Comparison of ENCODE assay signal across 11 cellular contexts in genomic region chr10:13340068-13340467, GRCh38. TPM values are rescaled to one million over a fixed set of nuclear protein-coding genes. Genes with fewer than 3 reads are reported as not detected.
DNase-seq lines count a peak whose midpoint lies in the region; ATAC-seq, FAIRE-seq and TF ChIP-seq lines count a peak whose summit lies in the region.
"Had no signal": no experiment of that assay in that cellular context is flagged by ENCODE, and none has a peak within 500 bp of the region (broad histone marks: within the 10 kb centered on the region; RNA-seq: fewer than 3 reads in every experiment).

No MANE protein-coding gene starts in this region.

- H3K27me3 Mint-ChIP-seq in activated naive CD4-positive, alpha-beta T cell treated with anti-CD3 and anti-CD28 coated beads, Interleukin-2, amount 10 ng/mL, durations not matched to agents 7 days and 5 days: no peaks in the 10 kb centered on the region
- H3K27me3 Mint-ChIP-seq in activated naive CD4-positive, alpha-beta T cell treated with anti-CD3 and anti-CD28 coated beads for 36 hours (ENCODE audit: low read depth): no peaks in the 10 kb centered on the region
- H3K27me3 Mint-ChIP-seq: stimulated activated naive CD8-positive, alpha-beta T cell treated with anti-CD3 and anti-CD28 coated beads, Interleukin-15, Interleukin-2, amounts not matched to agents 100 ng/mL and 50 ng/mL, for 24 hours had no signal

- peaks cover 0 to 26% (median 12%) of the 10 kb centered on the region in 3 donors for H3K4me1 ChIP-seq in skeletal muscle tissue (ENCODE audit: control insufficient read depth in 3 of 3, insufficient read depth in 3 of 3, low read length in 3 of 3)

- peak overlapping the region; percentile 51 for H3K4me3 Mint-ChIP-seq in activated naive CD4-positive, alpha-beta T cell treated with anti-CD3 and anti-CD28 coated beads, Interleukin-2, amount 10 ng/mL, durations not matched to agents 7 days and 5 days
- H3K4me3 Mint-ChIP-seq in activated naive CD4-positive, alpha-beta T cell treated with anti-CD3 and anti-CD28 coated beads for 36 hours: no peak overlapping the region
- H3K4me3 Mint-ChIP-seq: stimulated activated naive CD8-positive, alpha-beta T cell treated with anti-CD3 and anti-CD28 coated beads, Interleukin-15, Interleukin-2, amounts not matched to agents 100 ng/mL and 50 ng/mL, for 24 hours had no signal

- CTCF ChIA-PET in activated naive CD4-positive, alpha-beta T cell treated with anti-CD3 and anti-CD28 coated beads, Interleukin-2, amount 10 ng/mL, durations not matched to agents 7 days and 5 days (lab: Charles Lee): interaction anchor here (0.7 kb wide), 1 partner anchor 31 kb away, joined by 4 read pairs; no protein-coding TSS in a partner anchor
- CTCF ChIA-PET in activated naive CD4-positive, alpha-beta T cell treated with anti-CD3 and anti-CD28 coated beads for 36 hours (lab: Charles Lee): interaction anchor here (0.6 kb wide), 1 partner anchor 31 kb away, joined by 3 read pairs; no protein-coding TSS in a partner anchor

- H3K9me3 Mint-ChIP-seq in activated naive CD4-positive, alpha-beta T cell treated with anti-CD3 and anti-CD28 coated beads, Interleukin-2, amount 10 ng/mL, durations not matched to agents 7 days and 5 days: no peaks in the 10 kb centered on the region
- no peaks in the 10 kb centered on the region for H3K9me3 Mint-ChIP-seq in activated naive CD4-positive, alpha-beta T cell treated with anti-CD3 and anti-CD28 coated beads for 36 hours
- H3K9me3 Mint-ChIP-seq: stimulated activated naive CD8-positive, alpha-beta T cell treated with anti-CD3 and anti-CD28 coated beads, Interleukin-15, Interleukin-2, amounts not matched to agents 100 ng/mL and 50 ng/mL, for 24 hours had no signal

- no peak for DNase-seq in activated naive CD4-positive, alpha-beta T cell treated with anti-CD3 and anti-CD28 coated beads, Interleukin-2, amount 10 ng/mL, durations not matched to agents 7 days and 5 days
- no peak for DNase-seq in activated naive CD4-positive, alpha-beta T cell treated with anti-CD3 and anti-CD28 coated beads for 36 hours
- DNase-seq in bronchial epithelial cell (ENCODE audit: low read depth): peak; percentile 44
- DNase-seq in iPS-NIHi11 (ENCODE audit: low spot score): no peak
- no peak for DNase-seq in Ammon's horn (ENCODE audit: low spot score)
- DNase-seq in NCI-H2227 treated with DMSO at 0.1 percent for 48 hours (lab: John Stamatoyannopoulos, UW): no peak
- DNase-seq: GOT3, NCI-H69 had no signal

- FAIRE-seq in bronchial epithelial cell (lab: Jason Lieb, UNC): no peak

- peak overlapping the region; percentile 91 for H3K27ac Mint-ChIP-seq in activated naive CD4-positive, alpha-beta T cell treated with anti-CD3 and anti-CD28 coated beads, Interleukin-2, amount 10 ng/mL, durations not matched to agents 7 days and 5 days
- no peak overlapping the region for H3K27ac Mint-ChIP-seq in activated naive CD4-positive, alpha-beta T cell treated with anti-CD3 and anti-CD28 coated beads for 36 hours
- H3K27ac Mint-ChIP-seq: stimulated activated naive CD8-positive, alpha-beta T cell treated with anti-CD3 and anti-CD28 coated beads, Interleukin-15, Interleukin-2, amounts not matched to agents 100 ng/mL and 50 ng/mL, for 24 hours had no signal

- ATAC-seq in HG03457 (IDR thresholded peaks at IDR 0.05; ENCODE audit: unreplicated experiment): peak; percentile 18

- H3K9me3 ChIP-seq in skeletal muscle tissue (ENCODE audit: control insufficient read depth in 3 of 3, low read length in 3 of 3): no peaks in the 10 kb centered on the region

- H3K27ac ChIP-seq in skeletal muscle tissue (ENCODE audit: low read depth, low read length): peak overlapping the region; percentile 34

- H3K27me3 ChIP-seq in bronchial epithelial cell (ENCODE audit: control insufficient read depth, insufficient read depth, low read length) (no peaks in the 10 kb centered on the region), skeletal muscle tissue (ENCODE audit: control insufficient read depth in 3 of 3, insufficient read depth in 3 of 3, low read length in 3 of 3) (no peaks in the 10 kb centered on the region)

- H3K36me3 ChIP-seq in bronchial epithelial cell (ENCODE audit: control insufficient read depth, insufficient read depth, low read length) (peaks cover 6% of the 10 kb centered on the region), skeletal muscle tissue (ENCODE audit: control insufficient read depth in 3 of 3, insufficient read depth in 3 of 3, low read length in 3 of 3) (peaks cover 8 to 12% (median 12%) of the 10 kb centered on the region in 3 donors)

- H3K36me3 Mint-ChIP-seq in activated naive CD4-positive, alpha-beta T cell treated with anti-CD3 and anti-CD28 coated beads, Interleukin-2, amount 10 ng/mL, durations not matched to agents 7 days and 5 days: peaks cover 40% of the 10 kb centered on the region
- H3K36me3 Mint-ChIP-seq in activated naive CD4-positive, alpha-beta T cell treated with anti-CD3 and anti-CD28 coated beads for 36 hours (ENCODE audit: low read depth): peaks cover 38% of the 10 kb centered on the region

- no peak for TF ChIP-seq CTCF in bronchial epithelial cell (IDR thresholded peaks at IDR 0.05; ENCODE audit: insufficient read depth, low read length, severe bottlenecking)

- peak overlapping the region in 2 of 3 donors; percentile 39 to 67 for H3K9ac ChIP-seq in skeletal muscle tissue (ENCODE audit: low read depth in 1 of 3, low read length in 3 of 3)

- no peak overlapping the region for H3K4me3 ChIP-seq in bronchial epithelial cell (ENCODE audit: low read depth, low read length)
- H3K4me3 ChIP-seq in skeletal muscle tissue (ENCODE audit: low read length in 3 of 3): peak overlapping the region in 1 of 3 donors; percentile 7

- intact Hi-C loops in activated naive CD4-positive, alpha-beta T cell treated with anti-CD3 and anti-CD28 coated beads for 36 hours (cut with micrococcal nuclease): no loop called here

- peaks cover 48% of the 10 kb centered on the region for H3K4me1 Mint-ChIP-seq in activated naive CD4-positive, alpha-beta T cell treated with anti-CD3 and anti-CD28 coated beads, Interleukin-2, amount 10 ng/mL, durations not matched to agents 7 days and 5 days
- H3K4me1 Mint-ChIP-seq in activated naive CD4-positive, alpha-beta T cell treated with anti-CD3 and anti-CD28 coated beads for 36 hours (ENCODE audit: low read depth): peaks cover 37% of the 10 kb centered on the region

RNA-seq across cellular contexts. Expression of gene SEPHS1, which starts 8.0 kb away (rescaled TPM):
- total RNA-seq in activated naive CD4-positive, alpha-beta T cell treated with anti-CD3 and anti-CD28 coated beads for 36 hours: 10 to 100 TPM; 75.6 to 79.6 TPM
- 18.7 and 22.9 TPM in 2 replicates for total RNA-seq in bronchial epithelial cell
- 25.1 TPM for total RNA-seq in skeletal muscle tissue

RNA-seq across cellular contexts. Expression of gene PHYH, which starts 40.2 kb away (rescaled TPM):
- 10 to 100 TPM; 13.3 to 14.2 TPM for total RNA-seq in activated naive CD4-positive, alpha-beta T cell treated with anti-CD3 and anti-CD28 coated beads for 36 hours
- 5.3 and 10.9 TPM in 2 replicates for total RNA-seq in bronchial epithelial cell
- 37.1 TPM for total RNA-seq in skeletal muscle tissue
